Comparison of ENCODE assay signal across 24 cellular contexts in genomic region chr14:100891501-100892445, GRCh38. TPM values are rescaled to one million over a fixed set of nuclear protein-coding genes. Genes with fewer than 3 reads are reported as not detected.
A peak's percentile ranks its signal among the peaks of the same experiment; 100 is the strongest.
DNase-seq lines count a peak whose midpoint lies in the region; ATAC-seq and TF ChIP-seq lines count a peak whose summit lies in the region.
"Had no signal": no experiment of that assay in that cellular context is flagged by ENCODE, and none has a peak within 500 bp of the region (broad histone marks: within the 10 kb centered on the region; RNA-seq: fewer than 3 reads in every experiment).

No MANE protein-coding gene starts in this region.

- H2AFZ ChIP-seq in osteoblast (ENCODE audit: low read length): no peak overlapping the region

- no peak overlapping the region for H3K4me2 ChIP-seq in osteoblast (ENCODE audit: insufficient read depth, low read length)

- intact Hi-C loops in heart left ventricle (cut with DNase I) (no loop called here), left cardiac atrium (cut with DNase I) (loop anchor here in 1 of 2 donors (10.0 kb wide), 1 partner anchor 227 kb away; no protein-coding TSS in a partner anchor), uterus (cut with DNase I; ENCODE audit: low total_unique reads) (no loop called here)

- TF ChIP-seq POLR2A in heart left ventricle (IDR thresholded peaks at IDR 0.05): no peak
- TF ChIP-seq POLR2A in uterus (IDR thresholded peaks at IDR 0.05): no peak

- H3K36me3 ChIP-seq in heart left ventricle: no peaks in the 10 kb centered on the region
- H3K36me3 ChIP-seq in osteoblast (ENCODE audit: insufficient read depth, low read length): peaks cover 52% of the 10 kb centered on the region
- H3K36me3 ChIP-seq in uterus: no peaks in the 10 kb centered on the region
- H3K36me3 ChIP-seq: heart right ventricle had no signal

- DNase-seq in heart left ventricle (peak in 3 of 5 donors; percentile 11 to 38 (median 15)), left cardiac atrium (no peak), left lobe of liver (ENCODE audit: low spot score) (peak; percentile 33), osteoblast (ENCODE audit: insufficient read length, low spot score, missing footprints) (peak; percentile 77), uterus (peak; percentile 10 to 14), GM19240 (ENCODE audit: insufficient read length, low spot score) (no peak), occipital lobe (lab: John Stamatoyannopoulos, UW) (no peak)
- DNase-seq: CD4-positive, CD25-positive, alpha-beta regulatory T cell; heart right ventricle; HFFc6; mammary epithelial cell; naive thymus-derived CD4-positive, alpha-beta T cell; NCI-H1417 treated with DMSO at 0.1 percent for 48 hours; NCI-H2171; NCI-H526 treated with DMSO at 0.1 percent for 48 hours; stimulated activated CD4-positive, alpha-beta T cell treated with anti-CD3 and anti-CD28 coated beads, Interleukin-12 subunit alpha, Interleukin-12 subunit beta, amount 100 ng/mL, for 4 hours; substantia nigra had no signal

- H3K27me3 ChIP-seq in heart left ventricle: peaks cover 0 to 48% (median 3%) of the 10 kb centered on the region in 9 donors
- H3K27me3 ChIP-seq in osteoblast (ENCODE audit: insufficient read depth, low read length): no peaks in the 10 kb centered on the region
- no peaks in the 10 kb centered on the region for H3K27me3 ChIP-seq in uterus

- H3K4me3 ChIP-seq in heart left ventricle: no peak overlapping the region
- H3K4me3 ChIP-seq in osteoblast (ENCODE audit: insufficient read depth, low read length): no peak overlapping the region
- no peak overlapping the region for H3K4me3 ChIP-seq in uterus
- H3K4me3 ChIP-seq: heart right ventricle had no signal

- no peaks in the 10 kb centered on the region for H3K4me1 ChIP-seq in heart left ventricle
- no peaks in the 10 kb centered on the region for H3K4me1 ChIP-seq in osteoblast (ENCODE audit: insufficient read depth, low read length)
- H3K4me1 ChIP-seq in uterus: no peaks in the 10 kb centered on the region
- H3K4me1 ChIP-seq: heart right ventricle had no signal

- no peak for ATAC-seq in heart left ventricle
- no peak for ATAC-seq in left cardiac atrium
- ATAC-seq in left lobe of liver: no peak
- ATAC-seq in HG03442 (IDR thresholded peaks at IDR 0.05; ENCODE audit: unreplicated experiment): no peak
- ATAC-seq: activated T-helper 17 cell treated with anti-CD3 and anti-CD28 coated beads, Interleukin-2, amount 50 U/mL, for 72 hours; heart right ventricle; naive thymus-derived CD4-positive, alpha-beta T cell had no signal

- H3K79me2 ChIP-seq in osteoblast (ENCODE audit: insufficient read depth, low read length): peaks cover 50% of the 10 kb centered on the region

- H3K9me3 ChIP-seq in heart left ventricle (no peaks in the 10 kb centered on the region), osteoblast (ENCODE audit: low read depth, low read length) (no peaks in the 10 kb centered on the region), uterus (no peaks in the 10 kb centered on the region)
- H3K9me3 ChIP-seq: heart right ventricle had no signal

- H3K27ac ChIP-seq in heart left ventricle: no peak overlapping the region
- H3K27ac ChIP-seq in osteoblast (ENCODE audit: low read depth, low read length): no peak overlapping the region
- H3K27ac ChIP-seq in uterus: no peak overlapping the region
- H3K27ac ChIP-seq: heart right ventricle, RWPE1 had no signal

- peaks cover 16% of the 10 kb centered on the region for H4K20me1 ChIP-seq in osteoblast (ENCODE audit: insufficient read depth, low read length)

- TF ChIP-seq CTCF in heart left ventricle (IDR thresholded peaks at IDR 0.05) (no peak), osteoblast (IDR thresholded peaks at IDR 0.05; ENCODE audit: extremely low read depth, low read depth, low read length) (no peak), uterus (IDR thresholded peaks at IDR 0.05) (no peak)

- 86 to 89% (median 88%) methylated on average over 10 to 13 of the region's 13 CpGs for WGBS in heart left ventricle, 4 donors

RNA-seq across cellular contexts. Expression of gene RTL1, which starts 11.7 kb away (rescaled TPM):
- total RNA-seq in heart left ventricle: not detected
- not detected for polyA plus RNA-seq in heart left ventricle
- not detected for total RNA-seq in left cardiac atrium
- not detected for total RNA-seq in left lobe of liver
- total RNA-seq in osteoblast: not detected in 2 replicates
- total RNA-seq in uterus: under 1 TPM in 1 of 4 donors, not detected in 3; 0.21 TPM
- not detected for total RNA-seq in occipital lobe
- total RNA-seq: activated T-helper 17 cell treated with anti-CD3 and anti-CD28 coated beads, Interleukin-2, amount 50 U/mL, for 72 hours; bronchial epithelial cell; CD4-positive, CD25-positive, alpha-beta regulatory T cell; dermis microvascular lymphatic vessel endothelial cell; endothelial cell of umbilical vein; heart right ventricle; HFFc6; mammary epithelial cell; naive thymus-derived CD4-positive, alpha-beta T cell; pulmonary artery endothelial cell had no signal
- polyA plus RNA-seq: CD4-positive, CD25-positive, alpha-beta regulatory T cell; endothelial cell of umbilical vein; heart right ventricle; mammary epithelial cell; naive thymus-derived CD4-positive, alpha-beta T cell had no signal

Comparison
In these comparisons a context has a peak if more than half of its experiments do, and no peak if none do; other contexts are left out.
1. DNase-seq: peak in heart left ventricle (3 of 5), left lobe of liver (single experiment), osteoblast (single experiment) and uterus (2 of 2); none in left cardiac atrium (single experiment), GM19240 (single experiment) and occipital lobe (single experiment).